In the genomic region with DNA sequence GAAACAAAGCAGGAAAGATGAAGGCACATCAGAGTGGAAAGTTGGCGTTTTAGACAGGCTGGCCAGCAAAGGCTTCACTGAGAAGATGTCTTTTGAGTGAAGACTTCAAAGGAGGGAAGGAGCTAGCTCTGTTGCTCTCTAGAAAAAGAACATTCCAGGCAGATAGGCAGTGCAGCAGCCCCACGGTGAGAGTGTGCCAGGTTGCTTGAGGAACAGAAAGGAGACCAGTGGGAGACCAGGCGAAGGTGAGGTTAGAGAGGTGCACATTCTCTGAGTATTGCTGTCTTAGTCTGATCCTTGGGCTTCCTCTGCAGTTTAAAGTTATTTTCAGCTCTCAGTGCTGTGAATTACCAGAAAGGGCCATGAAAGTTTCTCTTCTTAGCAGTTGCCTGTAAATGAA, we compare ENCODE assay signal across 23 cellular contexts.
"Had no signal": no experiment of that assay in that cellular context is flagged by ENCODE, and none has a peak within 500 bp of the region (broad histone marks: within the 10 kb centered on the region; RNA-seq: fewer than 3 reads in every experiment).

No MANE protein-coding gene starts in this region.

- H3K27me3 ChIP-seq: gastroesophageal sphincter, neural progenitor cell, pancreas, right atrium auricular region, tibial nerve, uterus had no signal

- H3K4me3 ChIP-seq: coronary artery, gastroesophageal sphincter, neural progenitor cell, pancreas, right atrium auricular region, tibial nerve, uterus had no signal

- ATAC-seq: activated CD8-positive, alpha-beta T cell treated with anti-CD3 and anti-CD28 coated beads, Interleukin-2, amount 10 ng/mL, durations not matched to agents 7 days and 5 days; activated naive CD8-positive, alpha-beta T cell treated with anti-CD3 and anti-CD28 coated beads, Interleukin-2, amount 50 U/mL, for 24 hours; gastroesophageal sphincter; left colon; naive thymus-derived CD4-positive, alpha-beta T cell; stimulated activated naive CD8-positive, alpha-beta T cell treated with anti-CD3 and anti-CD28 coated beads, Interleukin-15, Interleukin-2, amounts not matched to agents 100 U/mL and 50 U/mL, for 24 hours; T-cell had no signal

- H3K9ac ChIP-seq: neural progenitor cell had no signal

- H3K4me2 ChIP-seq: neural progenitor cell had no signal

- H2AFZ ChIP-seq: neural progenitor cell had no signal

- H3K27ac ChIP-seq: coronary artery, epithelial cell of prostate, gastroesophageal sphincter, neural progenitor cell, pancreas, psoas muscle, right atrium auricular region, tibial nerve, uterus, WERI-Rb-1 had no signal

- H3K4me1 ChIP-seq: right atrium auricular region had no signal

- DNase-seq: activated CD4-positive, alpha-beta T cell treated with anti-CD3 and anti-CD28 coated beads for 1 hour; activated CD4-positive, alpha-beta T cell treated with anti-CD3 and anti-CD28 coated beads, Interleukin-2, amount 50 U/mL, for 1 hour; activated CD8-positive, alpha-beta T cell treated with anti-CD3 and anti-CD28 coated beads, Interleukin-2, amount 10 ng/mL, durations not matched to agents 7 days and 5 days; activated gamma-delta T cell; activated naive CD4-positive, alpha-beta T cell treated with anti-CD3 and anti-CD28 coated beads, Interleukin-2, amount 50 U/mL, for 16 hours; activated naive CD8-positive, alpha-beta T cell treated with anti-CD3 and anti-CD28 coated beads, Interleukin-2, amount 50 U/mL, for 24 hours; aorta; central memory CD4-positive, alpha-beta T cell; left colon; naive thymus-derived CD4-positive, alpha-beta T cell; pancreas; stimulated activated CD4-positive, alpha-beta T cell treated with anti-CD3 and anti-CD28 coated beads, Interleukin-4, amount 100 ng/mL, for 24 hours; stimulated activated naive CD8-positive, alpha-beta T cell treated with anti-CD3 and anti-CD28 coated beads, Interleukin-15, Interleukin-2, amounts not matched to agents 100 U/mL and 50 U/mL, for 24 hours; T-cell; WERI-Rb-1 had no signal

- H3K36me3 ChIP-seq: gastroesophageal sphincter, neural progenitor cell, pancreas, right atrium auricular region, tibial nerve, uterus had no signal

- H3K9me3 ChIP-seq: gastroesophageal sphincter, pancreas, psoas muscle, right atrium auricular region, tibial nerve, uterus had no signal
